In genomic region chr2:18045230-18045629, GRCh38 we compare ENCODE assay signal across 20 cellular contexts.
"Had no signal": no experiment of that assay in that cellular context is flagged by ENCODE, and none has a peak within 500 bp of the region (broad histone marks: within the 10 kb centered on the region; RNA-seq: fewer than 3 reads in every experiment).

No MANE protein-coding gene starts in this region.

- FAIRE-seq: pancreas, urothelium cell line had no signal

- H3K27ac ChIP-seq: adrenal gland, coronary artery, left lung, pancreas, thoracic aorta, WERI-Rb-1 had no signal

- H3K36me3 ChIP-seq: adrenal gland, left lung, pancreas, thoracic aorta, WERI-Rb-1 had no signal

- H3K27me3 ChIP-seq: adrenal gland, left lung, pancreas had no signal

- H3K9me3 ChIP-seq: adrenal gland, left lung, pancreas, thoracic aorta had no signal

- DNase-seq: activated CD4-positive, alpha-beta T cell treated with anti-CD3 and anti-CD28 coated beads for 48 hours; activated CD8-positive, alpha-beta T cell treated with anti-CD3 and anti-CD28 coated beads, Interleukin-2, amount 10 ng/mL, durations not matched to agents 7 days and 5 days; activated naive CD4-positive, alpha-beta T cell treated with anti-CD3 and anti-CD28 coated beads, Interleukin-2, amount 10 ng/mL, durations not matched to agents 7 days and 5 days; adrenal gland; central memory CD4-positive, alpha-beta T cell; effector CD8-positive, alpha-beta T cell; glutamatergic neuron; immature natural killer cell; left lung; pancreas; retina; stimulated activated CD4-positive, alpha-beta T cell treated with anti-CD3 and anti-CD28 coated beads, Interleukin-15, amount 100 ng/mL, for 24 hours; stimulated activated CD4-positive, alpha-beta T cell treated with anti-CD3 and anti-CD28 coated beads, Interleukin-4, amount 100 ng/mL, for 24 hours; stimulated activated naive CD8-positive, alpha-beta T cell treated with anti-CD3 and anti-CD28 coated beads, Interleukin-15, amount 100 ng/mL, for 72 hours; T-cell; T1000; WERI-Rb-1 had no signal

- H3K4me3 ChIP-seq: adrenal gland, coronary artery, left lung, pancreas, thoracic aorta had no signal

- H3K4me1 ChIP-seq: adrenal gland, left lung, pancreas had no signal
